Comparison of ENCODE assay signal across 12 cellular contexts in genomic region chr7:22694597-22695207, GRCh38. TPM values are rescaled to one million over a fixed set of nuclear protein-coding genes. Genes with fewer than 3 reads are reported as not detected.
DNase-seq lines count a peak whose midpoint lies in the region; ATAC-seq, FAIRE-seq and TF ChIP-seq lines count a peak whose summit lies in the region.
"Had no signal": no experiment of that assay in that cellular context is flagged by ENCODE, and none has a peak within 500 bp of the region (broad histone marks: within the 10 kb centered on the region; RNA-seq: fewer than 3 reads in every experiment).

No MANE protein-coding gene starts in this region.

- H3K27me3 ChIP-seq in IMR-90 (ENCODE audit: control insufficient read depth, insufficient read depth, low read length): no peaks in the 10 kb centered on the region
- no peaks in the 10 kb centered on the region for H3K27me3 ChIP-seq in upper lobe of left lung

- no peak overlapping the region for H3K14ac ChIP-seq in IMR-90 (replicated peaks; ENCODE audit: low read depth, low read length)

- H3K9me3 ChIP-seq in IMR-90 (ENCODE audit: control insufficient read depth, insufficient read depth, low read length) (no peaks in the 10 kb centered on the region), upper lobe of left lung (no peaks in the 10 kb centered on the region)

- peak; percentile 40 for ATAC-seq in GM21737 (IDR thresholded peaks at IDR 0.05; ENCODE audit: unreplicated experiment)
- no peak for ATAC-seq in IMR-90 (ENCODE audit: low read depth)
- no peak for ATAC-seq in HG03457 (IDR thresholded peaks at IDR 0.05; ENCODE audit: unreplicated experiment)
- ATAC-seq in upper lobe of left lung (ENCODE audit: low FRiP score in 2 of 2): no peak

- TF ChIP-seq RAD21 in IMR-90 (IDR thresholded peaks at IDR 0.05; ENCODE audit: low read length): no peak

- TF ChIP-seq POLR2A in IMR-90 (IDR thresholded peaks at IDR 0.05; ENCODE audit: low read depth, low read length): no peak
- TF ChIP-seq POLR2A in upper lobe of left lung (IDR thresholded peaks at IDR 0.05): no peak

- TF ChIP-seq EP300 in upper lobe of left lung (IDR thresholded peaks at IDR 0.05): no peak

- no peak overlapping the region for H4K91ac ChIP-seq in IMR-90 (ENCODE audit: insufficient read depth, low read depth, low read length)

- H3K18ac ChIP-seq in IMR-90 (ENCODE audit: low read depth, low read length): 0 out of 2 replicates have a peak overlapping the region, but pooled peaks have one; percentile 48

- TF ChIP-seq CTCF in IMR-90 (conservative IDR thresholded peaks at IDR 0.05; ENCODE audit: low read depth, low read length) (no peak), upper lobe of left lung (IDR thresholded peaks at IDR 0.05) (no peak)

- H3K4me2 ChIP-seq in IMR-90 (ENCODE audit: low read depth, low read length): peak overlapping the region; percentile 32; the same call in 1 of the 2 replicates

- no peak overlapping the region for H3K4ac ChIP-seq in IMR-90 (ENCODE audit: low read depth, low read length)

- H2BK20ac ChIP-seq in IMR-90 (ENCODE audit: low read depth, low read length): no peak overlapping the region

- H3K23ac ChIP-seq in IMR-90 (ENCODE audit: low read depth, low read length): peak overlapping the region; percentile 45; the same call in 1 of the 2 replicates

- CTCF ChIA-PET in IMR-90 (lab: Yijun Ruan, JAX): no interaction called here

- no peak overlapping the region for H2AK5ac ChIP-seq in IMR-90 (ENCODE audit: low read depth, low read length)

- no peak overlapping the region for H4K8ac ChIP-seq in IMR-90 (ENCODE audit: low read depth in 2 of 2, low read length in 2 of 2)

- no peaks in the 10 kb centered on the region for H3K9me1 ChIP-seq in IMR-90 (ENCODE audit: insufficient read depth, low read length)

- POLR2A ChIA-PET in IMR-90 (lab: Charles Lee; ENCODE audit: unreplicated experiment): interaction anchor here (0.6 kb wide), 1 partner anchor 32 kb away, joined by 3 read pairs; the partner anchor contains the start of gene IL6

- DNase-seq in GM18507 (ENCODE audit: extremely low spot score, insufficient read length, low read depth) (no peak), IMR-90 (no peak), kidney tubule cell (ENCODE audit: low spot score) (peak; percentile 35), inferior parietal cortex (ENCODE audit: extremely low spot score) (no peak), upper lobe of left lung (no peak), DMS79 (lab: John Stamatoyannopoulos, UW) (no peak)
- DNase-seq: activated CD4-positive, CD25-positive, alpha-beta regulatory T cell treated with anti-CD3 and anti-CD28 coated beads, Interleukin-2, amount 50 U/mL, for 72 hours; HFFc6; KG1 had no signal

- no peak overlapping the region for H2BK120ac ChIP-seq in IMR-90 (ENCODE audit: low read depth, low read length)

- dilution Hi-C loops in IMR-90 (cut with HindIII; ENCODE audit: low sequenced_read_pairs, unreplicated experiment): no loop called here

- no peaks in the 10 kb centered on the region for H4K20me1 ChIP-seq in IMR-90 (ENCODE audit: insufficient read depth, low read length)

- intact Hi-C loops in IMR-90 (cut with micrococcal nuclease): no loop called here

- BruUV-seq in IMR-90 (replicated peaks; lab: Mats Ljungman, UMichigan): no TSS peak

- 100% methylated on average over 2 of the region's 5 CpGs; no CpG with 5 or more reads in 1 of the 2 experiments for whole genome bisulfite sequencing in IMR-90 (ENCODE audit: extremely low coverage in 2 of 2, insufficient read length in 1 of 2), 2 experiments
- WGBS in upper lobe of left lung, 2 donors: 86 to 90% methylated on average over 5 of the region's 5 CpGs

- H3K4me3 ChIP-seq in IMR-90 (ENCODE audit: insufficient read depth, low read depth, low read length): no peak overlapping the region
- H3K4me3 ChIP-seq in upper lobe of left lung: no peak overlapping the region

- H3K27ac ChIP-seq in IMR-90 (ENCODE audit: insufficient read depth, low read length): no peak overlapping the region
- no peak overlapping the region for H3K27ac ChIP-seq in upper lobe of left lung

- no peak overlapping the region for H3K56ac ChIP-seq in IMR-90 (ENCODE audit: extremely low read depth, insufficient read depth, low read length)

- no peak overlapping the region for H4K5ac ChIP-seq in IMR-90 (ENCODE audit: low read depth, low read length)

- FAIRE-seq in GM18507 (lab: Jason Lieb, UNC): peak; percentile 48

- H3K9ac ChIP-seq in IMR-90 (ENCODE audit: low read depth, low read length): no peak overlapping the region

- no peak overlapping the region for H2BK15ac ChIP-seq in IMR-90 (ENCODE audit: low read depth, low read length)

- H2AK9ac ChIP-seq in IMR-90 (replicated peaks; ENCODE audit: low read depth, low read length, poor library complexity): no peak overlapping the region

- no peaks in the 10 kb centered on the region for H3K79me1 ChIP-seq in IMR-90 (ENCODE audit: low read depth in 1 of 2, low read length in 2 of 2)

- no peak overlapping the region for H2BK5ac ChIP-seq in IMR-90 (ENCODE audit: low read depth, low read length, poor library complexity, severe bottlenecking)

- H2AFZ ChIP-seq in IMR-90 (replicated peaks; ENCODE audit: low read length, poor library complexity): no peak overlapping the region

- H3K4me1 ChIP-seq in IMR-90 (ENCODE audit: control insufficient read depth, insufficient read depth, low read length) (peaks cover 6% of the 10 kb centered on the region), upper lobe of left lung (peaks cover 1 to 20% (median 10%) of the 10 kb centered on the region in 4 donors)

- no peaks in the 10 kb centered on the region for H3K36me3 ChIP-seq in IMR-90 (ENCODE audit: control insufficient read depth, insufficient read depth, low read length)
- H3K36me3 ChIP-seq in upper lobe of left lung: no peaks in the 10 kb centered on the region

- in situ Hi-C loops in IMR-90 (cut with MboI; ENCODE audit: low sequenced_read_pairs): no loop called here

TF ChIP-seq in IMR-90, 13 proteins besides CTCF, POLR2A, EP300 and RAD21:
- TF ChIP-seq FOS (IDR thresholded peaks at IDR 0.05; ENCODE audit: low read depth, low read length) (no peak), CEBPB (IDR thresholded peaks at IDR 0.05; ENCODE audit: low read depth, low read length) (no peak), MXI1 (IDR thresholded peaks at IDR 0.05; ENCODE audit: borderline replicate concordance, low read depth, low read length) (no peak), CHD1 (IDR thresholded peaks at IDR 0.05; ENCODE audit: low read depth, low read length) (no peak), SMC3 (IDR thresholded peaks at IDR 0.05; ENCODE audit: low read depth, low read length) (no peak), RFX5 (IDR thresholded peaks at IDR 0.05; ENCODE audit: low read depth, low read length) (no peak), RCOR1 (IDR thresholded peaks at IDR 0.05; ENCODE audit: insufficient replicate concordance, low read length) (no peak), ELK1 (IDR thresholded peaks at IDR 0.05; ENCODE audit: borderline replicate concordance, low read depth, low read length) (no peak), MAZ (IDR thresholded peaks at IDR 0.05; ENCODE audit: borderline replicate concordance, low read depth, low read length) (no peak), MAFK (IDR thresholded peaks at IDR 0.05; ENCODE audit: low read depth, low read length) (no peak), NFE2L2 (IDR thresholded peaks at IDR 0.05; ENCODE audit: low read depth, low read length) (no peak), BHLHE40 (IDR thresholded peaks at IDR 0.05; ENCODE audit: low read depth, low read length) (no peak)
- TF ChIP-seq, protein P1, sequence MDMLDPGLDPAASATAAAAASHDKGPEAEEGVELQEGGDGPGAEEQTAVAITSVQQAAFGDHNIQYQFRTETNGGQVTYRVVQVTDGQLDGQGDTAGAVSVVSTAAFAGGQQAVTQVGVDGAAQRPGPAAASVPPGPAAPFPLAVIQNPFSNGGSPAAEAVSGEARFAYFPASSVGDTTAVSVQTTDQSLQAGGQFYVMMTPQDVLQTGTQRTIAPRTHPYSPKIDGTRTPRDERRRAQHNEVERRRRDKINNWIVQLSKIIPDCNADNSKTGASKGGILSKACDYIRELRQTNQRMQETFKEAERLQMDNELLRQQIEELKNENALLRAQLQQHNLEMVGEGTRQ (IDR thresholded peaks at IDR 0.05; ENCODE audit: low read depth, low read length): no peak

RNA-seq across cellular contexts. Expression of gene IL6, which starts 32.3 kb away (rescaled TPM):
- total RNA-seq in IMR-90 (2012; rRNA removed) (15.2 and 18.3 TPM in 2 replicates), upper lobe of left lung (10 to 100 TPM in 2 of 6 donors, 1 to 10 TPM in 4; 1.6 to 16.6 (median 6.8) TPM)
- 45.2 and 50.8 TPM in 2 replicates for polyA plus RNA-seq in IMR-90 (2012; rRNA removed)
- 52.3 and 73.8 TPM in 2 replicates for polyA plus RNA-seq in IMR-90 (2012; cell fraction: cytosol; rRNA removed)
- 136 and 310 TPM in 2 replicates for polyA plus RNA-seq in IMR-90 (2012; cell fraction: nucleus; rRNA removed; ENCODE audit: low replicate concordance)
- total RNA-seq: skeletal muscle tissue had no signal
